16 cellular contexts compared by ENCODE assay signal in the genomic region with DNA sequence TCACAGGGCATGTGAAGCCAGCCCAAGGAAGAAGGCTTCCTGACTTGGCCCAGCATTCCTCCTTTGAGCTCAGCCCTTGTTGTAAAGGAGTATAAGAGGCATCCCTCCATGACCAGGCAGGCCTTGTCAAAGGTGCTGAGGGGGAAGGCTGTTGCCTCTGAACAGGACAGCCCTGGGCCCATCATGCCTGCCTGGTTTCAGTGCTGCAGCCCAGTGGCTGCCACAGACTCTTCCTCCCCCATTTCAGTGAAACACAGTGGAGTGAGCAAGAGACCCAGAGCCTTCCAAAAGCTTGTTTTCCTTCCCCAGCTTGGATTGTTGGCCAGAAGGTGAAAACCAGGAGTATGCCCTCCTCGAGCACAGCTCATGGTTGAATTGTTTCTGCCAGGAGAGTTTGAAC. TPM values are rescaled to one million over a fixed set of nuclear protein-coding genes. Genes with fewer than 3 reads are reported as not detected.
DNase-seq lines count a peak whose midpoint lies in the region; FAIRE-seq and TF ChIP-seq lines count a peak whose summit lies in the region.
"Had no signal": no experiment of that assay in that cellular context is flagged by ENCODE, and none has a peak within 500 bp of the region (broad histone marks: within the 10 kb centered on the region; RNA-seq: fewer than 3 reads in every experiment).

No MANE protein-coding gene starts in this region.

- intact Hi-C loops in endothelial cell of umbilical vein (cut with micrococcal nuclease): loop anchor here (1.0 kb wide), 2 partner anchors 11 to 12 kb away; no protein-coding TSS in a partner anchor
- intact Hi-C loops in activated CD4-positive, alpha-beta memory T cell treated with anti-CD3 and anti-CD28 coated beads for 36 hours (cut with micrococcal nuclease): loop anchor here (1.0 to 5.0 kb wide), 2 partner anchors 20 to 66 kb away; a partner anchor contains a TSS

- no peaks in the 10 kb centered on the region for H3K9me1 ChIP-seq in endothelial cell of umbilical vein (replicated peaks; ENCODE audit: control insufficient read depth, extremely low read depth, insufficient read depth, low read length)

- H3K9me3 Mint-ChIP-seq in activated CD4-positive, alpha-beta memory T cell treated with anti-CD3 and anti-CD28 coated beads for 36 hours: no peaks in the 10 kb centered on the region

- peaks cover 42% of the 10 kb centered on the region for H3K36me3 ChIP-seq in HUES6 (ENCODE audit: control insufficient read depth, insufficient read depth, low read length)
- peaks cover 16 to 26% of the 10 kb centered on the region in 2 experiments for H3K36me3 ChIP-seq in SK-N-SH (replicated peaks in 1 of 2; ENCODE audit: control insufficient read depth in 1 of 2, insufficient read depth in 2 of 2, low read length in 1 of 2)
- H3K36me3 ChIP-seq in endothelial cell of umbilical vein (ENCODE audit: control insufficient read depth in 2 of 2, extremely low read depth in 1 of 2, insufficient read depth in 2 of 2, low read length in 2 of 2): peaks cover 0 to 15% of the 10 kb centered on the region in 2 experiments
- H3K36me3 ChIP-seq in tibial nerve: peaks cover 0 to 87% (median 0%) of the 10 kb centered on the region in 3 donors

- no peak for DNase-seq in SK-N-SH
- DNase-seq in endothelial cell of umbilical vein (ENCODE audit: low read depth, low spot score): no peak
- DNase-seq in tibial nerve (ENCODE audit: low spot score in 2 of 2): no peak
- DNase-seq in NCI-H2196 treated with DMSO at 0.1 percent for 48 hours (lab: John Stamatoyannopoulos, UW; ENCODE audit: unreplicated experiment): no peak
- no peak for DNase-seq in activated CD4-positive, alpha-beta memory T cell treated with anti-CD3 and anti-CD28 coated beads for 36 hours
- DNase-seq in GM12891 (ENCODE audit: insufficient read length, low spot score): no peak
- DNase-seq: DMS 273 treated with DMSO at 0.1 percent for 48 hours, H7, KBM-7, NCI-H1092 treated with DMSO at 0.1 percent for 48 hours, NCI-H187, NCI-H446 treated with DMSO at 0.1 percent for 48 hours, NCI-H774, Right ventricle myocardium superior had no signal

- H2AFZ ChIP-seq in SK-N-SH (ENCODE audit: low read depth) (no peak overlapping the region), endothelial cell of umbilical vein (ENCODE audit: low read depth, low read length) (no peak overlapping the region)

- WGBS in SK-N-SH (ENCODE audit: low lambda C conversion rate): 100% methylated on average over 1 of the region's 1 CpG
- WGBS in tibial nerve, 2 donors: 63 to 82% methylated on average over 1 of the region's 1 CpG

- H3K4me1 ChIP-seq in HUES6 (ENCODE audit: control insufficient read depth, insufficient read depth, low read length) (peaks cover 12% of the 10 kb centered on the region), SK-N-SH (ENCODE audit: control insufficient read depth in 1 of 2, insufficient read depth in 2 of 2, low read depth in 1 of 2, low read length in 1 of 2) (peaks cover 6 to 24% of the 10 kb centered on the region in 2 experiments; a peak in 3 of 4 replicates), endothelial cell of umbilical vein (ENCODE audit: control insufficient read depth, extremely low read depth, insufficient read depth, low read length) (peaks cover 19% of the 10 kb centered on the region), tibial nerve (peaks cover 0 to 24% (median 2%) of the 10 kb centered on the region in 4 donors)

- H3K9ac ChIP-seq in HUES6 (ENCODE audit: low read length) (peak overlapping the region; percentile 12), SK-N-SH (peak overlapping the region; percentile 23; the same call in 1 of the 2 replicates), endothelial cell of umbilical vein (replicated peaks; ENCODE audit: extremely low read depth, insufficient read depth, low read length) (no peak overlapping the region)
- H3K9ac ChIP-seq: BLaER1 had no signal

- no peaks in the 10 kb centered on the region for H3K79me2 ChIP-seq in SK-N-SH (ENCODE audit: insufficient read depth)
- H3K79me2 ChIP-seq in endothelial cell of umbilical vein (ENCODE audit: control insufficient read depth, insufficient read depth, low read length): no peaks in the 10 kb centered on the region

- TF ChIP-seq CTCF in SK-N-SH (IDR thresholded peaks at IDR 0.05): no peak
- TF ChIP-seq CTCF in endothelial cell of umbilical vein (IDR thresholded peaks at IDR 0.05; ENCODE audit: extremely low read depth in 1 of 2, insufficient read depth in 1 of 2, low read depth in 1 of 2, low read length in 2 of 2): no peak
- no peak for TF ChIP-seq CTCF in tibial nerve (IDR thresholded peaks at IDR 0.05)

- no peaks in the 10 kb centered on the region for H3K9me2 ChIP-seq in SK-N-SH

- peaks cover 15% of the 10 kb centered on the region for H3K4me1 Mint-ChIP-seq in activated CD4-positive, alpha-beta memory T cell treated with anti-CD3 and anti-CD28 coated beads for 36 hours (ENCODE audit: low read depth)

- CTCF ChIA-PET in SK-N-SH (lab: Yijun Ruan, JAX): interaction anchor here (0.7 to 1.1 kb wide), 2 partner anchors 8 to 445 kb away, joined by 4 to 6 read pairs; no protein-coding TSS in a partner anchor
- CTCF ChIA-PET in endothelial cell of umbilical vein (lab: Charles Lee): interaction anchor here (0.6 to 2.1 kb wide), 10 partner anchors 8 to 256 kb away, joined by 3 to 12 read pairs (median 4); a partner anchor contains a TSS
- CTCF ChIA-PET in activated CD4-positive, alpha-beta memory T cell treated with anti-CD3 and anti-CD28 coated beads for 36 hours (lab: Charles Lee): interaction anchor here (0.9 kb wide), 1 partner anchor 76 kb away, joined by 5 read pairs; no protein-coding TSS in a partner anchor

- FAIRE-seq in endothelial cell of umbilical vein (lab: Jason Lieb, UNC): no peak
- FAIRE-seq in GM12891 (lab: Jason Lieb, UNC): no peak

- H3K27ac Mint-ChIP-seq in activated CD4-positive, alpha-beta memory T cell treated with anti-CD3 and anti-CD28 coated beads for 36 hours: no peak overlapping the region

- TF ChIP-seq EP300 in SK-N-SH (IDR thresholded peaks at IDR 0.05; ENCODE audit: borderline replicate concordance in 1 of 2, low read depth in 1 of 2, low read length in 1 of 2): no peak
- TF ChIP-seq EP300 in tibial nerve (IDR thresholded peaks at IDR 0.05): no peak

- POLR2A ChIA-PET in SK-N-SH (lab: Yijun Ruan, JAX): interaction anchor here (0.9 kb wide), 1 partner anchor 26 kb away, joined by 4 read pairs; no protein-coding TSS in a partner anchor
- POLR2A ChIA-PET in endothelial cell of umbilical vein (lab: Charles Lee): interaction anchor here (0.9 to 2.3 kb wide), 2 partner anchors 19 to 105 kb away, joined by 4 to 12 read pairs; a partner anchor contains a TSS
- POLR2A ChIA-PET in activated CD4-positive, alpha-beta memory T cell treated with anti-CD3 and anti-CD28 coated beads for 36 hours (lab: Charles Lee): interaction anchor here (1.6 kb wide), 1 partner anchor 20 kb away, joined by 7 read pairs; a partner anchor contains a TSS

- dilution Hi-C loops in endothelial cell of umbilical vein (cut with MboI; ENCODE audit: extremely low pct_ligation_motif_present, low sequenced_read_pairs): no loop called here

- H3K27ac ChIP-seq in HUES6 (ENCODE audit: low read depth, low read length) (peak overlapping the region; percentile 6; the same call in 1 of the 2 replicates), SK-N-SH (ENCODE audit: low read depth in 2 of 2, low read length in 1 of 2) (peak overlapping the region in 1 of 2 experiments; percentile 73; a peak in 3 of 4 replicates), endothelial cell of umbilical vein (ENCODE audit: insufficient read depth, low read depth, low read length) (peak overlapping the region; percentile 51), tibial nerve (peak overlapping the region; percentile 31 to 87 (median 69))
- H3K27ac ChIP-seq: BLaER1 had no signal

- BruUV-seq in endothelial cell of umbilical vein (replicated peaks; lab: Mats Ljungman, UMichigan): no TSS peak

- peak overlapping the region; percentile 39; the same call in 1 of the 2 replicates for H3K4me2 ChIP-seq in SK-N-SH
- H3K4me2 ChIP-seq in endothelial cell of umbilical vein (ENCODE audit: insufficient read depth, low read length): peak overlapping the region; percentile 12
- H3K4me2 ChIP-seq: BLaER1 had no signal

- no peaks in the 10 kb centered on the region for H3K27me3 Mint-ChIP-seq in activated CD4-positive, alpha-beta memory T cell treated with anti-CD3 and anti-CD28 coated beads for 36 hours

- TF ChIP-seq POLR2A in endothelial cell of umbilical vein (IDR thresholded peaks at IDR 0.05; ENCODE audit: low read depth, low read length) (no peak), tibial nerve (IDR thresholded peaks at IDR 0.05) (no peak), GM12891 (IDR thresholded peaks at IDR 0.05; ENCODE audit: low read depth, low read length) (no peak)

- H3K27me3 ChIP-seq in HUES6 (ENCODE audit: control insufficient read depth, insufficient read depth, low read length): no peaks in the 10 kb centered on the region
- H3K27me3 ChIP-seq in SK-N-SH (ENCODE audit: insufficient read depth): no peaks in the 10 kb centered on the region
- no peaks in the 10 kb centered on the region for H3K27me3 ChIP-seq in endothelial cell of umbilical vein (ENCODE audit: control insufficient read depth in 2 of 2, insufficient read depth in 2 of 2, low read length in 2 of 2)
- no peaks in the 10 kb centered on the region for H3K27me3 ChIP-seq in tibial nerve
- H3K27me3 ChIP-seq: BLaER1 had no signal

- H4K20me1 ChIP-seq in SK-N-SH (ENCODE audit: insufficient read depth) (no peaks in the 10 kb centered on the region), endothelial cell of umbilical vein (replicated peaks; ENCODE audit: control insufficient read depth, extremely low read depth, insufficient read depth, low read length) (no peaks in the 10 kb centered on the region)

- H3F3A ChIP-seq in SK-N-SH (replicated peaks; ENCODE audit: insufficient read depth): peaks cover 18% of the 10 kb centered on the region

- peaks cover 25% of the 10 kb centered on the region for H3K36me3 Mint-ChIP-seq in activated CD4-positive, alpha-beta memory T cell treated with anti-CD3 and anti-CD28 coated beads for 36 hours

- no peak overlapping the region for H3K4me3 ChIP-seq in HUES6 (ENCODE audit: low read depth, low read length)
- no peak overlapping the region for H3K4me3 ChIP-seq in SK-N-SH (ENCODE audit: low read depth in 2 of 2, low read length in 1 of 2)
- no peak overlapping the region for H3K4me3 ChIP-seq in endothelial cell of umbilical vein (replicated peaks in 1 of 3; ENCODE audit: insufficient read depth in 1 of 3, low read depth in 1 of 3, low read length in 3 of 3)
- H3K4me3 ChIP-seq in tibial nerve: no peak overlapping the region
- H3K4me3 ChIP-seq: BLaER1 had no signal

- H3K4me3 Mint-ChIP-seq in activated CD4-positive, alpha-beta memory T cell treated with anti-CD3 and anti-CD28 coated beads for 36 hours: no peak overlapping the region

- H3K9me3 ChIP-seq in HUES6 (ENCODE audit: control insufficient read depth, insufficient read depth, low read depth, low read length) (no peaks in the 10 kb centered on the region), SK-N-SH (no peaks in the 10 kb centered on the region), endothelial cell of umbilical vein (replicated peaks; ENCODE audit: control insufficient read depth, insufficient read depth, low read length) (no peaks in the 10 kb centered on the region), tibial nerve (no peaks in the 10 kb centered on the region)
- H3K9me3 ChIP-seq: BLaER1 had no signal

- TF ChIP-seq RAD21 in SK-N-SH (IDR thresholded peaks at IDR 0.05; ENCODE audit: low read length): no peak

RNA-seq across cellular contexts. Expression of a gene that starts 19.9 kb away (rescaled TPM):
- 2,018 and 3,014 TPM in 2 replicates for polyA plus RNA-seq in SK-N-SH (2012; rRNA removed)
- polyA plus RNA-seq in SK-N-SH (2012; cell fraction: cytosol; rRNA removed): 1,664 and 2,199 TPM in 2 replicates
- 828 and 1,169 TPM in 2 replicates for polyA plus RNA-seq in SK-N-SH (2012; cell fraction: nucleus; rRNA removed)
- 2,628 and 2,952 TPM in 2 replicates for total RNA-seq in endothelial cell of umbilical vein
- polyA plus RNA-seq in endothelial cell of umbilical vein: 1,143 and 1,889 TPM in 2 replicates
- 2,402 and 3,048 TPM in 2 replicates for polyA plus RNA-seq in endothelial cell of umbilical vein (2011; cell fraction: cytosol; rRNA removed)
- polyA plus RNA-seq in endothelial cell of umbilical vein (2011; cell fraction: nucleus; rRNA removed): 806 and 883 TPM in 2 replicates
- polyA plus RNA-seq in endothelial cell of umbilical vein (2012): 5,195 and 6,189 TPM in 2 replicates
- 605 and 868 TPM in 2 replicates for polyA minus RNA-seq in endothelial cell of umbilical vein
- 771 TPM for polyA minus RNA-seq in endothelial cell of umbilical vein (2011; cell fraction: cytosol; rRNA and poly(A)+ RNA removed)
- 140 and 162 TPM in 2 replicates for polyA minus RNA-seq in endothelial cell of umbilical vein (2011; cell fraction: nucleus; rRNA and poly(A)+ RNA removed)
- total RNA-seq in tibial nerve: 1,000 to 10,000 TPM; 1,138 to 2,228 (median 1,396) TPM
- total RNA-seq in activated CD4-positive, alpha-beta memory T cell treated with anti-CD3 and anti-CD28 coated beads for 36 hours: 1,000 to 10,000 TPM; 4,165 to 4,237 TPM
- 11,370 TPM for polyA plus RNA-seq in GM12891 (2012; ENCODE audit: low read depth, missing spikeins)
